11 cellular contexts compared by ENCODE assay signal in genomic region chr1:46181343-46182260, GRCh38. TPM values are rescaled to one million over a fixed set of nuclear protein-coding genes. Genes with fewer than 3 reads are reported as not detected.
A peak's percentile ranks its signal among the peaks of the same experiment; 100 is the strongest.
DNase-seq lines count a peak whose midpoint lies in the region; TF ChIP-seq lines count a peak whose summit lies in the region.
"Had no signal": no experiment of that assay in that cellular context is flagged by ENCODE, and none has a peak within 500 bp of the region (broad histone marks: within the 10 kb centered on the region; RNA-seq: fewer than 3 reads in every experiment).

No MANE protein-coding gene starts in this region.

- H3K4me3 ChIP-seq in astrocyte of the spinal cord (ENCODE audit: low read depth, low read length), result no peak overlapping the region
- H3K4me3 ChIP-seq in dorsolateral prefrontal cortex, result no peak overlapping the region

- in situ Hi-C loops in astrocyte of the spinal cord (cut with HindIII; ENCODE audit: low sequenced_read_pairs), result no loop called here

- TF ChIP-seq CTCF in astrocyte of the spinal cord (IDR thresholded peaks at IDR 0.05; ENCODE audit: low read depth, low read length) (no peak), GM10266 (IDR thresholded peaks at IDR 0.05; ENCODE audit: control insufficient read depth, insufficient read depth, low read depth, missing control alignments) (no peak), dorsolateral prefrontal cortex (IDR thresholded peaks at IDR 0.05 in 54 of 56, conservative IDR thresholded peaks at IDR 0.05 in 2 of 56; ENCODE audit: low read depth in 1 of 56, partially characterized antibody in 56 of 56) (no peak)

- DNase-seq in AG08395 (ENCODE audit: low spot score) (peak; percentile 12), HT-29 (ENCODE audit: low spot score) (peak; percentile 84), astrocyte of the spinal cord (ENCODE audit: low read depth, low spot score) (peak; percentile 49), left kidney (ENCODE audit: low read depth, low spot score) (peak; percentile 79), GM10266 (ENCODE audit: extremely low spot score) (no peak), RPMI8226 (no peak), medulla oblongata (ENCODE audit: extremely low spot score) (no peak), dorsolateral prefrontal cortex (no peak)
- DNase-seq: activated CD4-positive, alpha-beta T cell treated with anti-CD3 and anti-CD28 coated beads, Interleukin-2, amount 50 U/mL, for 48 hours; C1 segment of cervical spinal cord; right cardiac atrium had no signal

- no peak overlapping the region for H3K27ac ChIP-seq in dorsolateral prefrontal cortex

- intact Hi-C loops in dorsolateral prefrontal cortex (cut with DNase I), result loop anchor here (2.0 to 5.0 kb wide), 3 partner anchors 15 to 165 kb away; no protein-coding TSS in a partner anchor

- no peaks in the 10 kb centered on the region for H3K27me3 ChIP-seq in dorsolateral prefrontal cortex

RNA-seq across cellular contexts. Expression of gene P3R3URF, which starts 5.3 kb away (rescaled TPM):
- not detected in 2 replicates for total RNA-seq in HT-29 (2014; rRNA removed; shearing (Covaris generic))
- total RNA-seq in dorsolateral prefrontal cortex, result not detected
- total RNA-seq: right cardiac atrium had no signal

RNA-seq across cellular contexts. Expression of gene TSPAN1, which starts 6.7 kb away (rescaled TPM):
- total RNA-seq in HT-29 (2014; rRNA removed; shearing (Covaris generic)), result 162 and 165 TPM in 2 replicates
- 1 to 10 TPM in 113 of 120 experiments, under 1 TPM in 7; 0.32 to 5.8 (median 2.6) TPM for total RNA-seq in dorsolateral prefrontal cortex

RNA-seq across cellular contexts. Expression of gene POMGNT1, which starts 16.6 kb away (rescaled TPM):
- total RNA-seq in HT-29 (2014; rRNA removed; shearing (Covaris generic)), result 53.5 TPM in 2 replicates
- total RNA-seq in dorsolateral prefrontal cortex, result 100 to 1,000 TPM in 32 of 120 experiments, 10 to 100 TPM in 88; 58.7 to 145 (median 92.1) TPM

RNA-seq across cellular contexts. Expression of gene LURAP1, which starts 21.5 kb away (rescaled TPM):
- not detected in 2 replicates for total RNA-seq in HT-29 (2014; rRNA removed; shearing (Covaris generic))
- 10 to 100 TPM; 15.7 to 34.1 (median 24.1) TPM for total RNA-seq in dorsolateral prefrontal cortex

RNA-seq across cellular contexts. Expression of gene PIK3R3, which starts 49.2 kb away (rescaled TPM):
- 7.7 and 8.4 TPM in 2 replicates for total RNA-seq in HT-29 (2014; rRNA removed; shearing (Covaris generic))
- total RNA-seq in dorsolateral prefrontal cortex, result 10 to 100 TPM; 17.6 to 51.8 (median 34.2) TPM

Comparison
In these comparisons a context has a peak if more than half of its experiments do, and no peak if none do; other contexts are left out.
1. DNase-seq: peak in AG08395 (single experiment), HT-29 (single experiment), astrocyte of the spinal cord (single experiment) and left kidney (single experiment); none in GM10266 (single experiment), RPMI8226 (single experiment), medulla oblongata (single experiment) and dorsolateral prefrontal cortex (0 of 10).
2. RNA of gene TSPAN1, which starts 6.7 kb away (total RNA-seq): 162 to 165 TPM in HT-29; 0.32 to 5.8 TPM in dorsolateral prefrontal cortex; every median in the first group is over 10 times any median in the second.